ENCODE assay signal across 8 cellular contexts in genomic region chr7:129781128-129781855, GRCh38.
DNase-seq lines count a peak whose midpoint lies in the region; ATAC-seq and TF ChIP-seq lines count a peak whose summit lies in the region.

No MANE protein-coding gene starts in this region.

- H3K18ac ChIP-seq in IMR-90 (ENCODE audit: low read depth, low read length) (no peak overlapping the region), mesendoderm (ENCODE audit: low read length) (no peak overlapping the region)

- H4K20me1 ChIP-seq in IMR-90 (ENCODE audit: insufficient read depth, low read length), result peaks cover 38% of the 10 kb centered on the region

- TF ChIP-seq CTCF in CD8-positive, alpha-beta T cell (IDR thresholded peaks at IDR 0.05), result no peak
- no peak for TF ChIP-seq CTCF in IMR-90 (conservative IDR thresholded peaks at IDR 0.05; ENCODE audit: low read depth, low read length)
- no peak for TF ChIP-seq CTCF in activated CD8-positive, alpha-beta T cell treated with anti-CD3 and anti-CD28 coated beads for 36 hours (IDR thresholded peaks at IDR 0.05)

- no peaks in the 10 kb centered on the region for H3K9me1 ChIP-seq in IMR-90 (ENCODE audit: insufficient read depth, low read length)

- H2BK20ac ChIP-seq in IMR-90 (ENCODE audit: low read depth, low read length), result no peak overlapping the region

- H3K79me2 ChIP-seq in mesendoderm (ENCODE audit: control insufficient read depth, insufficient read depth, low read length), result no peaks in the 10 kb centered on the region

- H3K4me3 ChIP-seq in CD8-positive, alpha-beta T cell (ENCODE audit: low read depth, low read length), result peak overlapping the region; percentile 60
- H3K4me3 ChIP-seq in IMR-90 (ENCODE audit: insufficient read depth, low read depth, low read length) (no peak overlapping the region), mesendoderm (ENCODE audit: low read length) (no peak overlapping the region)

- H3K56ac ChIP-seq in IMR-90 (ENCODE audit: extremely low read depth, insufficient read depth, low read length) (no peak overlapping the region), mesendoderm (ENCODE audit: low read length) (no peak overlapping the region)

- DNase-seq in CD8-positive, alpha-beta T cell, result no peak
- no peak for DNase-seq in IMR-90
- DNase-seq in activated CD8-positive, alpha-beta T cell treated with anti-CD3 and anti-CD28 coated beads for 36 hours, result peak; percentile 49
- DNase-seq in mesendoderm, result no peak
- no peak for DNase-seq in NCI-H1694 (lab: John Stamatoyannopoulos, UW)
- no peak for DNase-seq in NCI-H187 treated with DMSO at 0.1 percent for 48 hours (lab: John Stamatoyannopoulos, UW)
- no peak for DNase-seq in SKM-1 treated with dmso at 0.1 percent for 144 hours (lab: John Stamatoyannopoulos, UW; ENCODE audit: unreplicated experiment)

- peak overlapping the region; percentile 80 for H3K4me3 Mint-ChIP-seq in CD8-positive, alpha-beta T cell
- H3K4me3 Mint-ChIP-seq in activated CD8-positive, alpha-beta T cell treated with anti-CD3 and anti-CD28 coated beads for 36 hours, result peak overlapping the region; percentile 45

- H2BK15ac ChIP-seq in IMR-90 (ENCODE audit: low read depth, low read length) (no peak overlapping the region), mesendoderm (replicated peaks; ENCODE audit: low read depth) (no peak overlapping the region)

- no peaks in the 10 kb centered on the region for H3K9me3 ChIP-seq in CD8-positive, alpha-beta T cell (ENCODE audit: low read length)
- peaks cover 14% of the 10 kb centered on the region for H3K9me3 ChIP-seq in IMR-90 (ENCODE audit: control insufficient read depth, insufficient read depth, low read length)

- peaks cover 69% of the 10 kb centered on the region for H3K27me3 ChIP-seq in CD8-positive, alpha-beta T cell (ENCODE audit: insufficient read depth, low read length)
- H3K27me3 ChIP-seq in IMR-90 (ENCODE audit: control insufficient read depth, insufficient read depth, low read length) (peaks cover 98% of the 10 kb centered on the region), mesendoderm (ENCODE audit: insufficient read depth, low read length, poor library complexity) (peaks cover 72% of the 10 kb centered on the region)

- ATAC-seq in CD8-positive, alpha-beta T cell, result no peak
- no peak for ATAC-seq in IMR-90 (ENCODE audit: low read depth)
- ATAC-seq in activated CD8-positive, alpha-beta T cell treated with anti-CD3 and anti-CD28 coated beads for 36 hours, result no peak
- no peak for ATAC-seq in GM21528 (IDR thresholded peaks at IDR 0.05; ENCODE audit: low FRiP score, unreplicated experiment)

- H3K27ac ChIP-seq in CD8-positive, alpha-beta T cell (ENCODE audit: low read depth, low read length), result no peak overlapping the region
- H3K27ac ChIP-seq in IMR-90 (ENCODE audit: insufficient read depth, low read length) (no peak overlapping the region), mesendoderm (ENCODE audit: low read depth, low read length) (no peak overlapping the region)

- H3K9ac ChIP-seq in IMR-90 (ENCODE audit: low read depth, low read length) (no peak overlapping the region), mesendoderm (ENCODE audit: low read length) (no peak overlapping the region)

- H4K5ac ChIP-seq in IMR-90 (ENCODE audit: low read depth, low read length) (no peak overlapping the region), mesendoderm (ENCODE audit: low read length) (no peak overlapping the region)

- H2BK5ac ChIP-seq in IMR-90 (ENCODE audit: low read depth, low read length, poor library complexity, severe bottlenecking) (no peak overlapping the region), mesendoderm (ENCODE audit: low read length) (no peak overlapping the region)

- dilution Hi-C loops in IMR-90 (cut with HindIII; ENCODE audit: low sequenced_read_pairs, unreplicated experiment), result no loop called here

- no peak overlapping the region for H2AK5ac ChIP-seq in IMR-90 (ENCODE audit: low read depth, low read length)
- H2AK5ac ChIP-seq in mesendoderm (ENCODE audit: low read length), result no peak overlapping the region

- intact Hi-C loops in CD8-positive, alpha-beta T cell (cut with DNase I, micrococcal nuclease), result loop anchor here (2.0 to 5.0 kb wide), 2 partner anchors 44 to 46 kb away; no protein-coding TSS in a partner anchor
- intact Hi-C loops in IMR-90 (cut with micrococcal nuclease), result no loop called here
- intact Hi-C loops in activated CD8-positive, alpha-beta T cell treated with anti-CD3 and anti-CD28 coated beads for 36 hours (cut with micrococcal nuclease), result no loop called here

- no peaks in the 10 kb centered on the region for H3K9me3 Mint-ChIP-seq in CD8-positive, alpha-beta T cell
- H3K9me3 Mint-ChIP-seq in activated CD8-positive, alpha-beta T cell treated with anti-CD3 and anti-CD28 coated beads for 36 hours, result no peaks in the 10 kb centered on the region

- no peak overlapping the region for H2AFZ ChIP-seq in IMR-90 (replicated peaks; ENCODE audit: low read length, poor library complexity)

- peaks cover 45% of the 10 kb centered on the region for H3K4me1 Mint-ChIP-seq in CD8-positive, alpha-beta T cell (ENCODE audit: low read depth)
- peaks cover 39% of the 10 kb centered on the region for H3K4me1 Mint-ChIP-seq in activated CD8-positive, alpha-beta T cell treated with anti-CD3 and anti-CD28 coated beads for 36 hours (ENCODE audit: low read depth)

- in situ Hi-C loops in IMR-90 (cut with MboI; ENCODE audit: low sequenced_read_pairs), result no loop called here

- no peaks in the 10 kb centered on the region for H3K36me3 ChIP-seq in CD8-positive, alpha-beta T cell (ENCODE audit: insufficient read depth, low read length)
- H3K36me3 ChIP-seq in IMR-90 (ENCODE audit: control insufficient read depth, insufficient read depth, low read length) (no peaks in the 10 kb centered on the region), mesendoderm (ENCODE audit: control insufficient read depth, insufficient read depth, low read length) (no peaks in the 10 kb centered on the region)

- no peaks in the 10 kb centered on the region for H3K36me3 Mint-ChIP-seq in CD8-positive, alpha-beta T cell
- H3K36me3 Mint-ChIP-seq in activated CD8-positive, alpha-beta T cell treated with anti-CD3 and anti-CD28 coated beads for 36 hours (ENCODE audit: low read depth), result no peaks in the 10 kb centered on the region

- H2AK9ac ChIP-seq in IMR-90 (replicated peaks; ENCODE audit: low read depth, low read length, poor library complexity), result peak overlapping the region; percentile 70

- H3K27ac Mint-ChIP-seq in CD8-positive, alpha-beta T cell, result no peak overlapping the region
- H3K27ac Mint-ChIP-seq in activated CD8-positive, alpha-beta T cell treated with anti-CD3 and anti-CD28 coated beads for 36 hours, result no peak overlapping the region

- CTCF ChIA-PET in CD8-positive, alpha-beta T cell (lab: Charles Lee), result interaction anchor here (0.6 to 1.7 kb wide), 3 partner anchors 9 to 970 kb away, joined by 3 to 4 read pairs (median 4); no protein-coding TSS in a partner anchor
- CTCF ChIA-PET in IMR-90 (lab: Yijun Ruan, JAX), result interaction anchor here (0.7 kb wide), 1 partner anchor 863 kb away, joined by 3 read pairs; no protein-coding TSS in a partner anchor
- CTCF ChIA-PET in activated CD8-positive, alpha-beta T cell treated with anti-CD3 and anti-CD28 coated beads for 36 hours (lab: Charles Lee), result interaction anchor here (1.3 to 2.6 kb wide), 2 partner anchors 44 to 48 kb away, joined by 6 to 11 read pairs; no protein-coding TSS in a partner anchor

- H3K23ac ChIP-seq in IMR-90 (ENCODE audit: low read depth, low read length), result no peak overlapping the region; the same call in 1 of the 2 replicates
- no peak overlapping the region for H3K23ac ChIP-seq in mesendoderm (ENCODE audit: low read length)

- peaks cover 65% of the 10 kb centered on the region for H3K4me1 ChIP-seq in CD8-positive, alpha-beta T cell (ENCODE audit: insufficient read depth, low read length)
- H3K4me1 ChIP-seq in IMR-90 (ENCODE audit: control insufficient read depth, insufficient read depth, low read length) (peaks cover 2% of the 10 kb centered on the region; the same call in 1 of the 2 replicates), mesendoderm (ENCODE audit: control insufficient read depth, low read depth, low read length) (peaks cover 2% of the 10 kb centered on the region)

- H3K79me1 ChIP-seq in IMR-90 (ENCODE audit: low read depth in 1 of 2, low read length in 2 of 2), result no peaks in the 10 kb centered on the region
- H3K79me1 ChIP-seq in mesendoderm (ENCODE audit: low read length), result no peaks in the 10 kb centered on the region

- TF ChIP-seq RAD21 in IMR-90 (IDR thresholded peaks at IDR 0.05; ENCODE audit: low read length), result no peak

- 17% methylated on average over 1 of the region's 40 CpGs; no CpG with 5 or more reads in 1 of the 2 experiments for WGBS in IMR-90 (ENCODE audit: extremely low coverage in 2 of 2, insufficient read length in 1 of 2), 2 experiments
- no CpG with 5 or more reads among the region's 40 CpGs for WGBS in mesendoderm (ENCODE audit: extremely low coverage, insufficient coverage, low lambda C conversion rate)

- H4K8ac ChIP-seq in IMR-90 (ENCODE audit: low read depth in 2 of 2, low read length in 2 of 2), result no peak overlapping the region
- no peak overlapping the region for H4K8ac ChIP-seq in mesendoderm (ENCODE audit: low read depth, low read length)

- H4K91ac ChIP-seq in IMR-90 (ENCODE audit: insufficient read depth, low read depth, low read length), result no peak overlapping the region

- no peak for TF ChIP-seq POLR2A in IMR-90 (IDR thresholded peaks at IDR 0.05; ENCODE audit: low read depth, low read length)

- peaks cover 46% of the 10 kb centered on the region for H3K27me3 Mint-ChIP-seq in CD8-positive, alpha-beta T cell (ENCODE audit: low read depth)
- peaks cover 63% of the 10 kb centered on the region for H3K27me3 Mint-ChIP-seq in activated CD8-positive, alpha-beta T cell treated with anti-CD3 and anti-CD28 coated beads for 36 hours

- H3K14ac ChIP-seq in IMR-90 (replicated peaks; ENCODE audit: low read depth, low read length), result no peak overlapping the region

- no peak overlapping the region for H2BK120ac ChIP-seq in IMR-90 (ENCODE audit: low read depth, low read length)
- H2BK120ac ChIP-seq in mesendoderm (ENCODE audit: low read depth, low read length), result no peak overlapping the region

- POLR2A ChIA-PET in CD8-positive, alpha-beta T cell (lab: Charles Lee), result no interaction called here
- POLR2A ChIA-PET in IMR-90 (lab: Charles Lee; ENCODE audit: unreplicated experiment), result no interaction called here
- POLR2A ChIA-PET in activated CD8-positive, alpha-beta T cell treated with anti-CD3 and anti-CD28 coated beads for 36 hours (lab: Charles Lee), result interaction anchor here (0.8 to 1.4 kb wide), 3 partner anchors 9 to 44 kb away, joined by 3 read pairs; no protein-coding TSS in a partner anchor

- H3K4ac ChIP-seq in IMR-90 (ENCODE audit: low read depth, low read length), result no peak overlapping the region
- H3K4ac ChIP-seq in mesendoderm (ENCODE audit: low read depth, low read length), result no peak overlapping the region

- H3K4me2 ChIP-seq in IMR-90 (ENCODE audit: low read depth, low read length), result no peak overlapping the region
- peak overlapping the region; percentile 34 for H3K4me2 ChIP-seq in mesendoderm (ENCODE audit: low read length)

- BruUV-seq in IMR-90 (replicated peaks; lab: Mats Ljungman, UMichigan), result no TSS peak

Comparison
In these comparisons a context has a peak if more than half of its experiments do, and no peak if none do; other contexts are left out.
1. intact Hi-C loops: an anchor here in CD8-positive, alpha-beta T cell (2.0 to 5.0 kb wide); none called in IMR-90 and activated CD8-positive, alpha-beta T cell treated with anti-CD3 and anti-CD28 coated beads for 36 hours.